In genomic region chr13:22933571-22934181, GRCh38 we compare ENCODE assay signal across 33 cellular contexts.
"Had no signal": no experiment of that assay in that cellular context is flagged by ENCODE, and none has a peak within 500 bp of the region (broad histone marks: within the 10 kb centered on the region; RNA-seq: fewer than 3 reads in every experiment).

No MANE protein-coding gene starts in this region.

- FAIRE-seq: kidney had no signal

- DNase-seq: colonic mucosa; effector CD8-positive, alpha-beta T cell; endodermal cell; foreskin keratinocyte; heart left ventricle; kidney; left lung; mesenchymal stem cell; mucosa of descending colon; naive B cell; nucleus accumbens; ovary; posterior cingulate gyrus; psoas muscle; right cardiac atrium; spleen; stimulated activated CD4-positive, alpha-beta T cell treated with anti-CD3 and anti-CD28 coated beads, Interleukin-4, amount 100 ng/mL, for 4 hours; stimulated activated naive CD8-positive, alpha-beta T cell treated with anti-CD3 and anti-CD28 coated beads, Interleukin-15, Interleukin-2, amounts not matched to agents 100 U/mL and 50 U/mL, for 24 hours; substantia nigra; testis; upper lobe of right lung had no signal

- H3K36me3 ChIP-seq: colonic mucosa, gastroesophageal sphincter, heart left ventricle, left lung, neural progenitor cell, ovary, spleen, tibial nerve, upper lobe of right lung, vagina had no signal

- H3K4me3 Mint-ChIP-seq: dendritic cell treated with granulocyte-macrophage colony-stimulating factor and Interleukin-4, amounts not matched to agents 40 ng/mL and 50 ng/mL, for 4 days; endodermal cell; mesothelial cell of epicardium; naive B cell; nephron; neural progenitor cell; stimulated activated memory B cell treated with anti-CD40 and anti-IgM and Interleukin-4, amounts not matched to agents 10 μg/mL and 1 μg/mL and 100 μg/mL, for 72 hours had no signal

- H3K4me1 Mint-ChIP-seq: endodermal cell; mesothelial cell of epicardium; naive B cell; nephron; neural progenitor cell; stimulated activated memory B cell treated with anti-CD40 and anti-IgM and Interleukin-4, amounts not matched to agents 10 μg/mL and 1 μg/mL and 100 μg/mL, for 72 hours had no signal

- H2AFZ ChIP-seq: hepatocyte, neural progenitor cell had no signal

- H3K4me3 ChIP-seq: colonic mucosa, gastroesophageal sphincter, heart left ventricle, hepatocyte, left lung, mucosa of descending colon, neural progenitor cell, ovary, psoas muscle, skin epidermis, spleen, testis, tibial nerve, upper lobe of right lung, vagina had no signal

- H3K79me2 ChIP-seq: hepatocyte had no signal

- H3K9me3 ChIP-seq: colonic mucosa, gastroesophageal sphincter, heart left ventricle, left lung, mucosa of descending colon, ovary, psoas muscle, testis, tibial nerve, upper lobe of right lung, vagina had no signal

- ATAC-seq: esophagus mucosa; foreskin keratinocyte; gastroesophageal sphincter; left lung; mucosa of descending colon; psoas muscle; stimulated activated memory B cell treated with anti-CD40 and anti-IgM and Interleukin-4, amounts not matched to agents 10 μg/mL and 1 μg/mL and 100 μg/mL, for 72 hours; stimulated activated naive CD8-positive, alpha-beta T cell treated with anti-CD3 and anti-CD28 coated beads, Interleukin-15, Interleukin-2, amounts not matched to agents 100 U/mL and 50 U/mL, for 24 hours; upper lobe of right lung had no signal

- H3K27me3 ChIP-seq: colonic mucosa, foreskin keratinocyte, gastroesophageal sphincter, heart left ventricle, hepatocyte, left lung, neural progenitor cell, ovary, spleen, testis, tibial nerve, upper lobe of right lung, vagina had no signal

- H3K4me2 ChIP-seq: hepatocyte, neural progenitor cell had no signal

- H3K4me1 ChIP-seq: colonic mucosa, foreskin keratinocyte, gastroesophageal sphincter, heart left ventricle, left lung, neural progenitor cell, psoas muscle, spleen, testis, tibial nerve, upper lobe of right lung, vagina had no signal

- H3K36me3 Mint-ChIP-seq: naive B cell; neural progenitor cell; stimulated activated memory B cell treated with anti-CD40 and anti-IgM and Interleukin-4, amounts not matched to agents 10 μg/mL and 1 μg/mL and 100 μg/mL, for 72 hours had no signal

- H3K27ac ChIP-seq: colonic mucosa, epithelial cell of prostate, foreskin keratinocyte, gastroesophageal sphincter, heart left ventricle, hepatocyte, left lung, neural progenitor cell, ovary, psoas muscle, skin epidermis, spleen, testis, tibial nerve, upper lobe of right lung, vagina had no signal

- H3K9ac ChIP-seq: neural progenitor cell had no signal

- H3K27me3 Mint-ChIP-seq: dendritic cell treated with granulocyte-macrophage colony-stimulating factor and Interleukin-4, amounts not matched to agents 40 ng/mL and 50 ng/mL, for 4 days; stimulated activated memory B cell treated with anti-CD40 and anti-IgM and Interleukin-4, amounts not matched to agents 10 μg/mL and 1 μg/mL and 100 μg/mL, for 72 hours had no signal

- H3K27ac Mint-ChIP-seq: dendritic cell treated with granulocyte-macrophage colony-stimulating factor and Interleukin-4, amounts not matched to agents 40 ng/mL and 50 ng/mL, for 4 days; endodermal cell; mesothelial cell of epicardium; naive B cell; nephron; neural progenitor cell; stimulated activated memory B cell treated with anti-CD40 and anti-IgM and Interleukin-4, amounts not matched to agents 10 μg/mL and 1 μg/mL and 100 μg/mL, for 72 hours had no signal

- H3K9me3 Mint-ChIP-seq: dendritic cell treated with granulocyte-macrophage colony-stimulating factor and Interleukin-4, amounts not matched to agents 40 ng/mL and 50 ng/mL, for 4 days; naive B cell; stimulated activated memory B cell treated with anti-CD40 and anti-IgM and Interleukin-4, amounts not matched to agents 10 μg/mL and 1 μg/mL and 100 μg/mL, for 72 hours had no signal
